Comparison of ENCODE assay signal across 19 cellular contexts in genomic region chr10:97192952-97193435, GRCh38. TPM values are rescaled to one million over a fixed set of nuclear protein-coding genes. Genes with fewer than 3 reads are reported as not detected.
"Had no signal": no experiment of that assay in that cellular context is flagged by ENCODE, and none has a peak within 500 bp of the region (broad histone marks: within the 10 kb centered on the region; RNA-seq: fewer than 3 reads in every experiment).

No MANE protein-coding gene starts in this region.

- H3K9me3 ChIP-seq: esophagus muscularis mucosa, gastroesophageal sphincter, heart left ventricle, left lung, lower lobe of right lung had no signal

- ATAC-seq: foreskin keratinocyte, gastroesophageal sphincter, heart left ventricle, left cardiac atrium, left lung, left ventricle myocardium superior, lower lobe of right lung had no signal

- DNase-seq: dermis blood vessel endothelial cell; effector CD4-positive, alpha-beta T cell; effector memory CD4-positive, alpha-beta T cell; foreskin keratinocyte; heart left ventricle; hippocampal formation; left cardiac atrium; left lung; left ventricle myocardium superior; lower lobe of right lung; mesenchymal stem cell; midbrain had no signal

- H3K4me1 ChIP-seq: foreskin keratinocyte had no signal

- H3K4me3 ChIP-seq: coronary artery, dorsolateral prefrontal cortex, esophagus muscularis mucosa, gastroesophageal sphincter, heart left ventricle, left lung, lower lobe of right lung had no signal

- H3K27ac ChIP-seq: coronary artery, dorsolateral prefrontal cortex, esophagus muscularis mucosa, foreskin keratinocyte, gastroesophageal sphincter, heart left ventricle, left lung, lower lobe of right lung had no signal

- H3K36me3 ChIP-seq: esophagus muscularis mucosa, gastroesophageal sphincter, heart left ventricle, left lung, lower lobe of right lung had no signal

RNA-seq across cellular contexts. Expression of gene SLIT1, which starts 7.2 kb away (rescaled TPM):
- total RNA-seq: fibroblast of villous mesenchyme, foreskin keratinocyte, lower leg skin, lung microvascular endothelial cell had no signal
